In genomic region chr5:176529824-176530195, GRCh38 we compare ENCODE assay signal across 13 cellular contexts. TPM values are rescaled to one million over a fixed set of nuclear protein-coding genes. Genes with fewer than 3 reads are reported as not detected.
DNase-seq lines count a peak whose midpoint lies in the region; ATAC-seq and TF ChIP-seq lines count a peak whose summit lies in the region.
"Had no signal": no experiment of that assay in that cellular context is flagged by ENCODE, and none has a peak within 500 bp of the region (broad histone marks: within the 10 kb centered on the region; RNA-seq: fewer than 3 reads in every experiment).

No MANE protein-coding gene starts in this region.

- POLR2A ChIA-PET in activated naive CD8-positive, alpha-beta T cell treated with anti-CD3 and anti-CD28 coated beads, Interleukin-2, amount 10 ng/mL, durations not matched to agents 7 days and 5 days (lab: Charles Lee), result interaction anchor here (0.7 to 8.0 kb wide), 7 partner anchors 8 to 82 kb away, joined by 3 to 167 read pairs (median 3); partner anchors contain the start of genes FAF2 and RNF44
- POLR2A ChIA-PET in PC-9 (lab: Charles Lee; ENCODE audit: unreplicated experiment), result interaction anchor here (0.6 kb wide), 1 partner anchor 65 kb away, joined by 4 read pairs; no protein-coding TSS in a partner anchor

- H3K36me3 ChIP-seq in right atrium auricular region (peaks cover 53% of the 10 kb centered on the region), PC-9 (ENCODE audit: low read depth) (0 out of 2 replicates have a peak, but pooled peaks cover 3% of the 10 kb centered on the region)
- H3K36me3 ChIP-seq: uterus had no signal

- CTCF ChIA-PET in PC-9 (lab: Charles Lee), result no interaction called here

- H3K9me3 Mint-ChIP-seq in T-helper 1 cell treated with Interleukin-12 subunit alpha and Interleukin-12 subunit beta and Interleukin-4 antibody, amounts not matched to agents 30 μg/mL and 1 μg/mL, for 36 hours, result no peaks in the 10 kb centered on the region
- H3K9me3 Mint-ChIP-seq in activated naive CD8-positive, alpha-beta T cell treated with anti-CD3 and anti-CD28 coated beads, Interleukin-2, amount 10 ng/mL, durations not matched to agents 7 days and 5 days, result no peaks in the 10 kb centered on the region

- peaks cover 42% of the 10 kb centered on the region for H3K36me3 Mint-ChIP-seq in T-helper 1 cell treated with Interleukin-12 subunit alpha and Interleukin-12 subunit beta and Interleukin-4 antibody, amounts not matched to agents 30 μg/mL and 1 μg/mL, for 36 hours (ENCODE audit: low read depth)
- H3K36me3 Mint-ChIP-seq in activated naive CD8-positive, alpha-beta T cell treated with anti-CD3 and anti-CD28 coated beads, Interleukin-2, amount 10 ng/mL, durations not matched to agents 7 days and 5 days, result peaks cover 22% of the 10 kb centered on the region

- ATAC-seq in activated naive CD8-positive, alpha-beta T cell treated with anti-CD3 and anti-CD28 coated beads, Interleukin-2, amount 10 ng/mL, durations not matched to agents 7 days and 5 days (ENCODE audit: low read depth), result peak; percentile 65
- ATAC-seq in GM18868 (IDR thresholded peaks at IDR 0.05; ENCODE audit: unreplicated experiment), result no peak
- ATAC-seq: heart right ventricle had no signal

- peaks cover 19% of the 10 kb centered on the region; the same call in 1 of the 2 replicates for H3F3A ChIP-seq in PC-9 (ENCODE audit: insufficient read depth, low read depth)

- H3K9me2 ChIP-seq in PC-9 (ENCODE audit: insufficient read depth), result no peaks in the 10 kb centered on the region

- H3K27ac Mint-ChIP-seq in T-helper 1 cell treated with Interleukin-12 subunit alpha and Interleukin-12 subunit beta and Interleukin-4 antibody, amounts not matched to agents 30 μg/mL and 1 μg/mL, for 36 hours, result peak overlapping the region; percentile 89
- peak overlapping the region; percentile 91 for H3K27ac Mint-ChIP-seq in activated naive CD8-positive, alpha-beta T cell treated with anti-CD3 and anti-CD28 coated beads, Interleukin-2, amount 10 ng/mL, durations not matched to agents 7 days and 5 days

- H3K4me2 ChIP-seq in PC-9, result no peak overlapping the region

- peaks cover 30% of the 10 kb centered on the region for H3K79me2 ChIP-seq in PC-9 (ENCODE audit: low read depth)

- H3K4me3 Mint-ChIP-seq in T-helper 1 cell treated with Interleukin-12 subunit alpha and Interleukin-12 subunit beta and Interleukin-4 antibody, amounts not matched to agents 30 μg/mL and 1 μg/mL, for 36 hours, result peak overlapping the region; percentile 79
- H3K4me3 Mint-ChIP-seq in activated naive CD8-positive, alpha-beta T cell treated with anti-CD3 and anti-CD28 coated beads, Interleukin-2, amount 10 ng/mL, durations not matched to agents 7 days and 5 days, result peak overlapping the region; percentile 85

- intact Hi-C loops in PC-9 (cut with micrococcal nuclease; ENCODE audit: unreplicated experiment), result loop anchor here (10.0 kb wide), 1 partner anchor 475 kb away; the partner anchor contains the start of gene UIMC1

- no peak for TF ChIP-seq CTCF in right atrium auricular region (IDR thresholded peaks at IDR 0.05)
- no peak for TF ChIP-seq CTCF in PC-9 (conservative IDR thresholded peaks at IDR 0.05)

- H3K27me3 ChIP-seq in right atrium auricular region (no peaks in the 10 kb centered on the region), PC-9 (ENCODE audit: insufficient read depth, low read depth) (no peaks in the 10 kb centered on the region)
- H3K27me3 ChIP-seq: heart right ventricle, uterus had no signal

- no peaks in the 10 kb centered on the region for H3K9me3 ChIP-seq in right atrium auricular region
- no peaks in the 10 kb centered on the region for H3K9me3 ChIP-seq in PC-9 (ENCODE audit: insufficient read depth, low read depth)
- H3K9me3 ChIP-seq: heart right ventricle, uterus had no signal

- BruUV-seq in PC-9 (replicated peaks; lab: Mats Ljungman, UMichigan), result no TSS peak

- no peak overlapping the region for H3K4me3 ChIP-seq in right atrium auricular region
- no peak overlapping the region for H3K4me3 ChIP-seq in PC-9
- H3K4me3 ChIP-seq: uterus had no signal

- peaks cover 25% of the 10 kb centered on the region for H4K20me1 ChIP-seq in PC-9 (ENCODE audit: insufficient read depth)

- H3K27ac ChIP-seq in right atrium auricular region (no peak overlapping the region), PC-9 (no peak overlapping the region)
- H3K27ac ChIP-seq: uterus had no signal

- peaks cover 30% of the 10 kb centered on the region for H3K4me1 Mint-ChIP-seq in T-helper 1 cell treated with Interleukin-12 subunit alpha and Interleukin-12 subunit beta and Interleukin-4 antibody, amounts not matched to agents 30 μg/mL and 1 μg/mL, for 36 hours (ENCODE audit: low read depth)
- peaks cover 46% of the 10 kb centered on the region for H3K4me1 Mint-ChIP-seq in activated naive CD8-positive, alpha-beta T cell treated with anti-CD3 and anti-CD28 coated beads, Interleukin-2, amount 10 ng/mL, durations not matched to agents 7 days and 5 days

- H3K27me3 Mint-ChIP-seq in T-helper 1 cell treated with Interleukin-12 subunit alpha and Interleukin-12 subunit beta and Interleukin-4 antibody, amounts not matched to agents 30 μg/mL and 1 μg/mL, for 36 hours (ENCODE audit: low read depth), result no peaks in the 10 kb centered on the region
- no peaks in the 10 kb centered on the region for H3K27me3 Mint-ChIP-seq in activated naive CD8-positive, alpha-beta T cell treated with anti-CD3 and anti-CD28 coated beads, Interleukin-2, amount 10 ng/mL, durations not matched to agents 7 days and 5 days

- H3K4me1 ChIP-seq in right atrium auricular region (peaks cover 0 to 51% of the 10 kb centered on the region in 2 donors), PC-9 (replicated peaks; ENCODE audit: insufficient read depth) (peaks cover 3% of the 10 kb centered on the region)

- peak; percentile 76 for DNase-seq in activated CD8-positive, alpha-beta memory T cell treated with anti-CD3 and anti-CD28 coated beads for 24 hours
- DNase-seq in activated CD8-positive, alpha-beta memory T cell treated with anti-CD3 and anti-CD28 coated beads, Interleukin-2, amount 50 U/mL, for 4 hours, result no peak
- DNase-seq in activated naive CD8-positive, alpha-beta T cell treated with anti-CD3 and anti-CD28 coated beads, Interleukin-2, amount 10 ng/mL, durations not matched to agents 7 days and 5 days, result peak; percentile 72
- peak; percentile 41 to 83 (median 66) for DNase-seq in stimulated activated naive CD4-positive, alpha-beta T cell (lab: John Stamatoyannopoulos, UW)
- no peak for DNase-seq in right atrium auricular region (ENCODE audit: low spot score)
- DNase-seq in PC-9, result no peak
- DNase-seq: heart right ventricle, NCI-H1436, uterus had no signal

- no peak overlapping the region for H2AFZ ChIP-seq in PC-9

RNA-seq across cellular contexts. Expression of gene RNF44, which starts 7.4 kb away (rescaled TPM):
- 100 to 1,000 TPM; 162 to 166 TPM for total RNA-seq in activated naive CD8-positive, alpha-beta T cell treated with anti-CD3 and anti-CD28 coated beads, Interleukin-2, amount 10 ng/mL, durations not matched to agents 7 days and 5 days
- total RNA-seq in right atrium auricular region, result 10 to 100 TPM; 10.7 to 12.4 TPM
- 87.4 and 94.2 TPM in 2 replicates for total RNA-seq in PC-9 (2021)

RNA-seq across cellular contexts. Expression of gene CDHR2, which starts 19.3 kb away (rescaled TPM):
- total RNA-seq in activated naive CD8-positive, alpha-beta T cell treated with anti-CD3 and anti-CD28 coated beads, Interleukin-2, amount 10 ng/mL, durations not matched to agents 7 days and 5 days, result 1 to 10 TPM; 2.4 to 3.8 TPM
- total RNA-seq in right atrium auricular region (under 1 TPM in 1 of 2 donors, not detected in 1; 0.12 TPM), PC-9 (2021) (not detected in 2 replicates)
- total RNA-seq: A673, lung microvascular endothelial cell had no signal

Comparison
In these comparisons a context has a peak if more than half of its experiments do, and no peak if none do; other contexts are left out.
1. DNase-seq: peak in activated CD8-positive, alpha-beta memory T cell treated with anti-CD3 and anti-CD28 coated beads for 24 hours (single experiment), activated naive CD8-positive, alpha-beta T cell treated with anti-CD3 and anti-CD28 coated beads, Interleukin-2, amount 10 ng/mL, durations not matched to agents 7 days and 5 days (single experiment) and stimulated activated naive CD4-positive, alpha-beta T cell (6 of 6); none in activated CD8-positive, alpha-beta memory T cell treated with anti-CD3 and anti-CD28 coated beads, Interleukin-2, amount 50 U/mL, for 4 hours (single experiment), right atrium auricular region (single experiment) and PC-9 (0 of 2).